10 cellular contexts compared by ENCODE assay signal in the genomic region with DNA sequence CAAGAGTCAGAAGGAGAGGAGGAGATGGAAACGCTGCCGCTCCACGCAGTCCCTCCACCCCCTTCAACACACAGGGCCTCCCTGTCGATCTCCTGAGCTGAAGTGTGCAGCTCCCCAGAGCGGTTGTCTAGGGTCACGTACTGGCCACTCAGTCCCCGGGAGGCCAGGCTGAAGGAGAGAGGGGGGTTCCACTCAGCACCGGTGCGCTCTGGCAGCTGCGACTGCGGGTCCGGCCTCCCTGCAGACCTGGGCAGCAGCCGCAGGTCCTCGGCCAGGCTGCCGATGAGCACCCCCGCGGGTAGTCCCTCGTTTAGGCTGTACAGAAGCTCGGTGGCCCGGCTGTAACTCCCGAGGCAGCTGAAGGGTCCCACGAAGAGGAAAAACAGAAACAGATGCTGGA. TPM values are rescaled to one million over a fixed set of nuclear protein-coding genes. Genes with fewer than 3 reads are reported as not detected.
DNase-seq lines count a peak whose midpoint lies in the region; TF ChIP-seq lines count a peak whose summit lies in the region.
"Had no signal": no experiment of that assay in that cellular context is flagged by ENCODE, and none has a peak within 500 bp of the region (broad histone marks: within the 10 kb centered on the region; RNA-seq: fewer than 3 reads in every experiment).

No MANE protein-coding gene starts in this region.

- H3K4ac ChIP-seq in mesendoderm (ENCODE audit: low read depth, low read length) = no peak overlapping the region

- DNase-seq in DMS 273 (lab: John Stamatoyannopoulos, UW; ENCODE audit: unreplicated experiment) = peak; percentile 4
- no peak for DNase-seq in DMS 273 treated with DMSO at 0.1 percent for 48 hours (lab: John Stamatoyannopoulos, UW)
- no peak for DNase-seq in epithelial cell of proximal tubule (ENCODE audit: low read depth)
- peak; percentile 5 for DNase-seq in mesendoderm
- DNase-seq in suprapubic skin (ENCODE audit: low spot score in 2 of 2) = no peak
- no peak for DNase-seq in foreskin melanocyte
- no peak for DNase-seq in NCI-H526 treated with DMSO at 0.1 percent for 48 hours (lab: John Stamatoyannopoulos, UW)
- DNase-seq in HEK293T (ENCODE audit: extremely low spot score) = no peak
- DNase-seq: activated CD4-positive, alpha-beta T cell treated with anti-CD3 and anti-CD28 coated beads for 36 hours; activated naive CD4-positive, alpha-beta T cell treated with anti-CD3 and anti-CD28 coated beads, Interleukin-2, amount 10 ng/mL, durations not matched to agents 7 days and 5 days had no signal

- TF ChIP-seq CTCF in epithelial cell of proximal tubule (conservative IDR thresholded peaks at IDR 0.05; ENCODE audit: low read depth, low read length) (no peak), suprapubic skin (IDR thresholded peaks at IDR 0.05) (no peak)

- TF ChIP-seq POLR2A in suprapubic skin (IDR thresholded peaks at IDR 0.05) = no peak

- no peak overlapping the region for H4K5ac ChIP-seq in mesendoderm (ENCODE audit: low read length)

- peak overlapping the region; percentile 12 for H3K56ac ChIP-seq in mesendoderm (ENCODE audit: low read length)

- POLR2A ChIA-PET in HEK293T (lab: Yijun Ruan, JAX) = no interaction called here

- no peaks in the 10 kb centered on the region for H3K4me1 ChIP-seq in mesendoderm (ENCODE audit: control insufficient read depth, low read depth, low read length)
- peaks cover 18% of the 10 kb centered on the region for H3K4me1 ChIP-seq in suprapubic skin

- H2AK5ac ChIP-seq in mesendoderm (ENCODE audit: low read length) = no peak overlapping the region

- H3K27ac ChIP-seq in mesendoderm (ENCODE audit: low read depth, low read length) (no peak overlapping the region), suprapubic skin (no peak overlapping the region)

- CTCF ChIA-PET in HEK293T (lab: Yijun Ruan, JAX) = no interaction called here

- H3K4me3 ChIP-seq in epithelial cell of proximal tubule (ENCODE audit: low read depth, low read length) = peak overlapping the region; percentile 75
- peak overlapping the region; percentile 24 for H3K4me3 ChIP-seq in mesendoderm (ENCODE audit: low read length)
- peak overlapping the region; percentile 42 for H3K4me3 ChIP-seq in suprapubic skin

- peak overlapping the region; percentile 26 for H3K9ac ChIP-seq in mesendoderm (ENCODE audit: low read length)

- no peaks in the 10 kb centered on the region for H3K36me3 ChIP-seq in mesendoderm (ENCODE audit: control insufficient read depth, insufficient read depth, low read length)
- no peaks in the 10 kb centered on the region for H3K36me3 ChIP-seq in suprapubic skin

- no peaks in the 10 kb centered on the region for H3K79me2 ChIP-seq in mesendoderm (ENCODE audit: control insufficient read depth, insufficient read depth, low read length)

- H3K9me3 ChIP-seq in suprapubic skin = no peaks in the 10 kb centered on the region

- peak overlapping the region; percentile 9 for H3K23ac ChIP-seq in mesendoderm (ENCODE audit: low read length)

- H2BK120ac ChIP-seq in mesendoderm (ENCODE audit: low read depth, low read length) = no peak overlapping the region

- H2BK15ac ChIP-seq in mesendoderm (replicated peaks; ENCODE audit: low read depth) = no peak overlapping the region

- H4K8ac ChIP-seq in mesendoderm (ENCODE audit: low read depth, low read length) = no peak overlapping the region

- H3K18ac ChIP-seq in mesendoderm (ENCODE audit: low read length) = no peak overlapping the region

- H2BK5ac ChIP-seq in mesendoderm (ENCODE audit: low read length) = no peak overlapping the region

- peaks cover 2% of the 10 kb centered on the region for H3K27me3 ChIP-seq in mesendoderm (ENCODE audit: insufficient read depth, low read length, poor library complexity)
- peaks cover 35% of the 10 kb centered on the region for H3K27me3 ChIP-seq in suprapubic skin

- WGBS in mesendoderm (ENCODE audit: extremely low coverage, insufficient coverage, low lambda C conversion rate) = no CpG with 5 or more reads among the region's 22 CpGs
- 9% methylated on average over 19 of the region's 22 CpGs for WGBS in suprapubic skin

- no peak for TF ChIP-seq EP300 in suprapubic skin (IDR thresholded peaks at IDR 0.05)

- peak overlapping the region; percentile 39 for H3K4me2 ChIP-seq in mesendoderm (ENCODE audit: low read length)

- H3K79me1 ChIP-seq in mesendoderm (ENCODE audit: low read length) = no peaks in the 10 kb centered on the region

TF ChIP-seq in HEK293T, 16 proteins besides CTCF, POLR2A, EP300 and RAD21:
- TF ChIP-seq HDGF (IDR thresholded peaks at IDR 0.05; ENCODE audit: borderline replicate concordance) (no peak), ARNT (IDR thresholded peaks at IDR 0.05) (no peak), NFRKB (IDR thresholded peaks at IDR 0.05) (no peak), SP1 (IDR thresholded peaks at IDR 0.05) (no peak), TARDBP (IDR thresholded peaks at IDR 0.05) (no peak), FOXK2 (IDR thresholded peaks at IDR 0.05) (no peak), CTBP1 (IDR thresholded peaks at IDR 0.05; ENCODE audit: borderline replicate concordance) (no peak), ZNF384 (IDR thresholded peaks at IDR 0.05) (no peak)
- TF ChIP-seq, protein P1, sequence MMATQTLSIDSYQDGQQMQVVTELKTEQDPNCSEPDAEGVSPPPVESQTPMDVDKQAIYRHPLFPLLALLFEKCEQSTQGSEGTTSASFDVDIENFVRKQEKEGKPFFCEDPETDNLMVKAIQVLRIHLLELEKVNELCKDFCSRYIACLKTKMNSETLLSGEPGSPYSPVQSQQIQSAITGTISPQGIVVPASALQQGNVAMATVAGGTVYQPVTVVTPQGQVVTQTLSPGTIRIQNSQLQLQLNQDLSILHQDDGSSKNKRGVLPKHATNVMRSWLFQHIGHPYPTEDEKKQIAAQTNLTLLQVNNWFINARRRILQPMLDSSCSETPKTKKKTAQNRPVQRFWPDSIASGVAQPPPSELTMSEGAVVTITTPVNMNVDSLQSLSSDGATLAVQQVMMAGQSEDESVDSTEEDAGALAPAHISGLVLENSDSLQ (IDR thresholded peaks at IDR 0.05) = no peak

RNA-seq across cellular contexts. Expression of a gene that starts 2.1 kb away (rescaled TPM):
- total RNA-seq in epithelial cell of proximal tubule (1.4 and 1.5 TPM in 2 replicates), suprapubic skin (1 to 10 TPM; 2.1 to 3.5 (median 2.7) TPM)
- 5.1 TPM for polyA plus RNA-seq in mesendoderm (2013, experiment 1 of 2)
- polyA plus RNA-seq in mesendoderm (2013, experiment 2 of 2) = 5.2 TPM
- total RNA-seq: activated CD4-positive, alpha-beta T cell treated with anti-CD3 and anti-CD28 coated beads for 36 hours had no signal

Comparison
In these comparisons a context has a peak if more than half of its experiments do, and no peak if none do; other contexts are left out.
1. DNase-seq: peak in DMS 273 (single experiment) and mesendoderm (single experiment); none in DMS 273 treated with DMSO at 0.1 percent for 48 hours (single experiment), epithelial cell of proximal tubule (single experiment), suprapubic skin (0 of 2), foreskin melanocyte (single experiment), NCI-H526 treated with DMSO at 0.1 percent for 48 hours (single experiment) and HEK293T (single experiment).
2. H3K4me3 ChIP-seq: peak in every context shown above with its lines; median percentile 75 in epithelial cell of proximal tubule; 42 in suprapubic skin; 24 in mesendoderm.